In the genomic region with DNA sequence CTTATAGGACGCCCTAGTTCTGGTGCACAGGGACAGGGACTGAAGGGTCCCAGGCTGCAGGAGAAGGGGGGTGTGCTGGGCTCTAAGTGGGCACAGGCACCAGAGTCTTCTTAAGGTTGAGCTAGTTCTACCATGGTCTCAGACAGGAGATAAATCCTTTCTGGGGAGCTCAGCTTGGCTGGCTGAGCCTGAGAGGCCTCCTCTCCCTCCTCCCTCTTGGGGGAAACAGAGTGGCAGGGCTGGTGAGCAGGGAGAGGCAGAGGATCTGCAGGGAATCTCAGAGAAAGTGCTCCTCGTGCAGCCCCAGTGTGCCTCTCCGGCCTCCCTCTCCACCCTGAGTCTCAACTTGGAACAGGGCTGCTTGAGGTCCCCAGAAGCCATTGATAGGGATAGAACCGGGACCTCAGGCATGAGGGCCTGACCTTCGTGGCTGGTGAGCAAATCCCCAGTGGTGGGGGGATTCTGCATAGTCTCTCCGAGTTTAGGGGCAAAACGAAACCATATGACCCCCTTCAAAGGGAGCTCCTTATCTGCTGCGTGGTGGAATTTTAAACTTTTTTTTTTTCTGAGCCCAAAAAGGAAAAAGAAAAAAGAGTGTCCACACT, we compare ENCODE assay signal across 1 cellular context.
TF ChIP-seq lines count a peak whose summit lies in the region.

No MANE protein-coding gene starts in this region.

TF ChIP-seq in IMR-90, 13 proteins besides CTCF, POLR2A, EP300 and RAD21:
- TF ChIP-seq, protein P1, sequence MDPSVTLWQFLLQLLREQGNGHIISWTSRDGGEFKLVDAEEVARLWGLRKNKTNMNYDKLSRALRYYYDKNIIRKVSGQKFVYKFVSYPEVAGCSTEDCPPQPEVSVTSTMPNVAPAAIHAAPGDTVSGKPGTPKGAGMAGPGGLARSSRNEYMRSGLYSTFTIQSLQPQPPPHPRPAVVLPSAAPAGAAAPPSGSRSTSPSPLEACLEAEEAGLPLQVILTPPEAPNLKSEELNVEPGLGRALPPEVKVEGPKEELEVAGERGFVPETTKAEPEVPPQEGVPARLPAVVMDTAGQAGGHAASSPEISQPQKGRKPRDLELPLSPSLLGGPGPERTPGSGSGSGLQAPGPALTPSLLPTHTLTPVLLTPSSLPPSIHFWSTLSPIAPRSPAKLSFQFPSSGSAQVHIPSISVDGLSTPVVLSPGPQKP (IDR thresholded peaks at IDR 0.05; ENCODE audit: borderline replicate concordance, low read depth, low read length): no peak
- TF ChIP-seq CHD1 (IDR thresholded peaks at IDR 0.05; ENCODE audit: low read depth, low read length) (no peak), RFX5 (IDR thresholded peaks at IDR 0.05; ENCODE audit: low read depth, low read length) (no peak), MAFK (IDR thresholded peaks at IDR 0.05; ENCODE audit: low read depth, low read length) (no peak), MXI1 (IDR thresholded peaks at IDR 0.05; ENCODE audit: borderline replicate concordance, low read depth, low read length) (no peak), MAZ (IDR thresholded peaks at IDR 0.05; ENCODE audit: borderline replicate concordance, low read depth, low read length) (no peak), SMC3 (IDR thresholded peaks at IDR 0.05; ENCODE audit: low read depth, low read length) (no peak), RCOR1 (IDR thresholded peaks at IDR 0.05; ENCODE audit: insufficient replicate concordance, low read length) (no peak), BHLHE40 (IDR thresholded peaks at IDR 0.05; ENCODE audit: low read depth, low read length) (no peak), NFE2L2 (IDR thresholded peaks at IDR 0.05; ENCODE audit: low read depth, low read length) (no peak), FOS (IDR thresholded peaks at IDR 0.05; ENCODE audit: low read depth, low read length) (no peak), CEBPB (IDR thresholded peaks at IDR 0.05; ENCODE audit: low read depth, low read length) (no peak)
- TF ChIP-seq, protein P2, sequence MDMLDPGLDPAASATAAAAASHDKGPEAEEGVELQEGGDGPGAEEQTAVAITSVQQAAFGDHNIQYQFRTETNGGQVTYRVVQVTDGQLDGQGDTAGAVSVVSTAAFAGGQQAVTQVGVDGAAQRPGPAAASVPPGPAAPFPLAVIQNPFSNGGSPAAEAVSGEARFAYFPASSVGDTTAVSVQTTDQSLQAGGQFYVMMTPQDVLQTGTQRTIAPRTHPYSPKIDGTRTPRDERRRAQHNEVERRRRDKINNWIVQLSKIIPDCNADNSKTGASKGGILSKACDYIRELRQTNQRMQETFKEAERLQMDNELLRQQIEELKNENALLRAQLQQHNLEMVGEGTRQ (IDR thresholded peaks at IDR 0.05; ENCODE audit: low read depth, low read length): no peak
